In genomic region chr14:98219638-98220037, GRCh38 we compare ENCODE assay signal across 19 cellular contexts.
DNase-seq lines count a peak whose midpoint lies in the region; ATAC-seq and TF ChIP-seq lines count a peak whose summit lies in the region.
"Had no signal": no experiment of that assay in that cellular context is flagged by ENCODE, and none has a peak within 500 bp of the region (broad histone marks: within the 10 kb centered on the region; RNA-seq: fewer than 3 reads in every experiment).

No MANE protein-coding gene starts in this region.

- POLR2A ChIA-PET in CD8-positive, alpha-beta T cell (lab: Charles Lee), result no interaction called here
- POLR2A ChIA-PET in CD8-positive, alpha-beta memory T cell (lab: Charles Lee), result no interaction called here

- CTCF ChIA-PET in CD8-positive, alpha-beta T cell (lab: Charles Lee), result interaction anchor here (1.6 kb wide), 1 partner anchor 10 kb away, joined by 4 read pairs; no protein-coding TSS in a partner anchor
- CTCF ChIA-PET in CD8-positive, alpha-beta memory T cell (lab: Charles Lee), result no interaction called here

- H3K4me3 ChIP-seq in CD8-positive, alpha-beta T cell (ENCODE audit: low read depth, low read length), result no peak overlapping the region
- H3K4me3 ChIP-seq in CD8-positive, alpha-beta memory T cell (ENCODE audit: low read length), result no peak overlapping the region
- H3K4me3 ChIP-seq: K562, Peyer's patch had no signal

- ATAC-seq in activated T-cell treated with anti-CD3 and anti-CD28 coated beads, Interleukin-2, amount 50 U/mL, for 4 hours, result peak; percentile 72 to 82
- no peak for ATAC-seq in CD8-positive, alpha-beta T cell
- no peak for ATAC-seq in GM18907 (IDR thresholded peaks at IDR 0.05; ENCODE audit: unreplicated experiment)
- ATAC-seq: K562 had no signal

- H3K36me3 Mint-ChIP-seq in activated T-cell treated with anti-CD3 and anti-CD28 coated beads, Interleukin-2, amount 50 U/mL, for 4 hours (ENCODE audit: insufficient read depth), result no peaks in the 10 kb centered on the region
- no peaks in the 10 kb centered on the region for H3K36me3 Mint-ChIP-seq in CD8-positive, alpha-beta T cell
- no peaks in the 10 kb centered on the region for H3K36me3 Mint-ChIP-seq in CD8-positive, alpha-beta memory T cell
- H3K36me3 Mint-ChIP-seq in activated naive CD8-positive, alpha-beta T cell treated with anti-CD3 and anti-CD28 coated beads for 36 hours, result peaks cover 7% of the 10 kb centered on the region
- no peaks in the 10 kb centered on the region for H3K36me3 Mint-ChIP-seq in mesothelial cell of epicardium

- H3K27me3 ChIP-seq in CD8-positive, alpha-beta T cell (ENCODE audit: insufficient read depth, low read length), result no peaks in the 10 kb centered on the region
- H3K27me3 ChIP-seq in CD8-positive, alpha-beta memory T cell (ENCODE audit: insufficient read depth, low read length, poor library complexity, severe bottlenecking), result no peaks in the 10 kb centered on the region
- H3K27me3 ChIP-seq: Peyer's patch had no signal

- H3K27ac ChIP-seq in CD8-positive, alpha-beta T cell (ENCODE audit: low read depth, low read length), result no peak overlapping the region
- no peak overlapping the region for H3K27ac ChIP-seq in CD8-positive, alpha-beta memory T cell (ENCODE audit: low read depth, low read length)
- H3K27ac ChIP-seq: Peyer's patch had no signal

- no peak for TF ChIP-seq CTCF in CD8-positive, alpha-beta T cell (IDR thresholded peaks at IDR 0.05)
- TF ChIP-seq CTCF in mesothelial cell of epicardium (IDR thresholded peaks at IDR 0.05; ENCODE audit: unreplicated experiment), result no peak

- peak overlapping the region; percentile 28 for H3K27ac Mint-ChIP-seq in CD8-positive, alpha-beta T cell
- H3K27ac Mint-ChIP-seq in CD8-positive, alpha-beta memory T cell, result peak overlapping the region in 6 of 8 donors; percentile 15 to 54 (median 34)
- peak overlapping the region; percentile 49 for H3K27ac Mint-ChIP-seq in activated naive CD8-positive, alpha-beta T cell treated with anti-CD3 and anti-CD28 coated beads for 36 hours
- no peak overlapping the region for H3K27ac Mint-ChIP-seq in mesothelial cell of epicardium
- H3K27ac Mint-ChIP-seq: HFFc6 had no signal

- H3K9me3 Mint-ChIP-seq in activated T-cell treated with anti-CD3 and anti-CD28 coated beads, Interleukin-2, amount 50 U/mL, for 4 hours, result no peaks in the 10 kb centered on the region
- peaks cover 2% of the 10 kb centered on the region for H3K9me3 Mint-ChIP-seq in CD8-positive, alpha-beta T cell
- H3K9me3 Mint-ChIP-seq in CD8-positive, alpha-beta memory T cell, result no peaks in the 10 kb centered on the region
- peaks cover 9% of the 10 kb centered on the region for H3K9me3 Mint-ChIP-seq in activated naive CD8-positive, alpha-beta T cell treated with anti-CD3 and anti-CD28 coated beads for 36 hours
- no peaks in the 10 kb centered on the region for H3K9me3 Mint-ChIP-seq in mesothelial cell of epicardium

- peaks cover 73% of the 10 kb centered on the region for H3K4me1 ChIP-seq in CD8-positive, alpha-beta T cell (ENCODE audit: insufficient read depth, low read length)
- H3K4me1 ChIP-seq in CD8-positive, alpha-beta memory T cell (ENCODE audit: insufficient read depth, low read length), result peaks cover 72% of the 10 kb centered on the region
- H3K4me1 ChIP-seq: Peyer's patch had no signal

- no peaks in the 10 kb centered on the region for H3K9me3 ChIP-seq in CD8-positive, alpha-beta T cell (ENCODE audit: low read length)
- no peaks in the 10 kb centered on the region for H3K9me3 ChIP-seq in CD8-positive, alpha-beta memory T cell (ENCODE audit: low read length)
- H3K9me3 ChIP-seq: Peyer's patch had no signal

- H3K4me3 Mint-ChIP-seq in activated T-cell treated with anti-CD3 and anti-CD28 coated beads, Interleukin-2, amount 50 U/mL, for 4 hours, result no peak overlapping the region
- H3K4me3 Mint-ChIP-seq in CD8-positive, alpha-beta T cell, result no peak overlapping the region
- H3K4me3 Mint-ChIP-seq in CD8-positive, alpha-beta memory T cell, result peak overlapping the region in 3 of 7 donors; percentile 7 to 79 (median 10)
- H3K4me3 Mint-ChIP-seq in activated naive CD8-positive, alpha-beta T cell treated with anti-CD3 and anti-CD28 coated beads for 36 hours, result no peak overlapping the region
- H3K4me3 Mint-ChIP-seq in mesothelial cell of epicardium, result no peak overlapping the region
- H3K4me3 Mint-ChIP-seq: HFFc6 had no signal

- no peaks in the 10 kb centered on the region for H3K36me3 ChIP-seq in CD8-positive, alpha-beta T cell (ENCODE audit: insufficient read depth, low read length)
- no peaks in the 10 kb centered on the region for H3K36me3 ChIP-seq in CD8-positive, alpha-beta memory T cell (ENCODE audit: insufficient read depth, low read length)
- H3K36me3 ChIP-seq: Peyer's patch had no signal

- H3K4me1 Mint-ChIP-seq in activated T-cell treated with anti-CD3 and anti-CD28 coated beads, Interleukin-2, amount 50 U/mL, for 4 hours (ENCODE audit: low read depth), result peaks cover 45% of the 10 kb centered on the region
- H3K4me1 Mint-ChIP-seq in CD8-positive, alpha-beta T cell (ENCODE audit: low read depth), result peaks cover 39% of the 10 kb centered on the region
- peaks cover 39 to 51% (median 42%) of the 10 kb centered on the region in 3 donors for H3K4me1 Mint-ChIP-seq in CD8-positive, alpha-beta memory T cell
- peaks cover 36% of the 10 kb centered on the region for H3K4me1 Mint-ChIP-seq in activated naive CD8-positive, alpha-beta T cell treated with anti-CD3 and anti-CD28 coated beads for 36 hours
- H3K4me1 Mint-ChIP-seq in mesothelial cell of epicardium, result no peaks in the 10 kb centered on the region

- intact Hi-C loops in CD8-positive, alpha-beta T cell (cut with DNase I, micrococcal nuclease), result loop anchor here (5.0 to 10.0 kb wide), 3 partner anchors 47 to 1425 kb away; partner anchors contain the start of gene VRK1 (in 1 of the 2)

- DNase-seq in activated T-cell treated with anti-CD3 and anti-CD28 coated beads, Interleukin-2, amount 50 U/mL, for 4 hours, result no peak
- no peak for DNase-seq in activated T-cell treated with anti-CD3 and anti-CD28 coated beads, Interleukin-2, amount 50 U/mL, for 1 hour
- no peak for DNase-seq in CD8-positive, alpha-beta T cell
- DNase-seq in CD8-positive, alpha-beta memory T cell, result no peak
- no peak for DNase-seq in activated naive CD8-positive, alpha-beta T cell treated with anti-CD3 and anti-CD28 coated beads for 36 hours
- DNase-seq in mesothelial cell of epicardium (ENCODE audit: low spot score in 2 of 2, unreplicated experiment in 2 of 2), result no peak
- DNase-seq in NCI-H774 (lab: John Stamatoyannopoulos, UW), result no peak
- DNase-seq: ACHN, C1 segment of cervical spinal cord, DMS79, HFFc6, NCI-H1105, NCI-H1694, NCI-H2081 treated with DMSO at 0.1 percent for 48 hours, NCI-H446 treated with DMSO at 0.1 percent for 48 hours, NCI-H69, Peyer's patch had no signal

- H3K27me3 Mint-ChIP-seq in activated T-cell treated with anti-CD3 and anti-CD28 coated beads, Interleukin-2, amount 50 U/mL, for 4 hours (ENCODE audit: low read depth), result no peaks in the 10 kb centered on the region
- no peaks in the 10 kb centered on the region for H3K27me3 Mint-ChIP-seq in CD8-positive, alpha-beta T cell (ENCODE audit: low read depth)
- no peaks in the 10 kb centered on the region for H3K27me3 Mint-ChIP-seq in CD8-positive, alpha-beta memory T cell
- no peaks in the 10 kb centered on the region for H3K27me3 Mint-ChIP-seq in activated naive CD8-positive, alpha-beta T cell treated with anti-CD3 and anti-CD28 coated beads for 36 hours
- H3K27me3 Mint-ChIP-seq in mesothelial cell of epicardium (ENCODE audit: low read depth), result peaks cover 12% of the 10 kb centered on the region

Comparison
In these comparisons a context has a peak if more than half of its experiments do, and no peak if none do; other contexts are left out.
1. ATAC-seq: peak in activated T-cell treated with anti-CD3 and anti-CD28 coated beads, Interleukin-2, amount 50 U/mL, for 4 hours (2 of 2); none in CD8-positive, alpha-beta T cell (single experiment) and GM18907 (single experiment).